12 cellular contexts compared by ENCODE assay signal in genomic region chr5:119016125-119016774, GRCh38. TPM values are rescaled to one million over a fixed set of nuclear protein-coding genes. Genes with fewer than 3 reads are reported as not detected.
DNase-seq lines count a peak whose midpoint lies in the region; ATAC-seq and TF ChIP-seq lines count a peak whose summit lies in the region.
"Had no signal": no experiment of that assay in that cellular context is flagged by ENCODE, and none has a peak within 500 bp of the region (broad histone marks: within the 10 kb centered on the region; RNA-seq: fewer than 3 reads in every experiment).

No MANE protein-coding gene starts in this region.

- H3K4me1 Mint-ChIP-seq in CD14-positive monocyte (peaks cover 33% of the 10 kb centered on the region), IgD-negative memory B cell (peaks cover 33 to 34% (median 33%) of the 10 kb centered on the region in 3 donors), osteocyte (ENCODE audit: unreplicated experiment) (peaks cover 3% of the 10 kb centered on the region)
- H3K4me1 Mint-ChIP-seq in stimulated activated effector memory CD8-positive, alpha-beta T cell treated with anti-CD3 and anti-CD28 coated beads, Interleukin-12 subunit alpha, Interleukin-12 subunit beta, amount 100 ng/mL, for 72 hours = no peaks in the 10 kb centered on the region

- intact Hi-C loops in CD14-positive monocyte (cut with micrococcal nuclease) = loop anchor here in 1 of 2 donors (10.0 kb wide), 1 partner anchor 59 kb away; the partner anchor contains the start of gene DMXL1
- intact Hi-C loops in lower leg skin (cut with DNase I; ENCODE audit: low total_unique reads) = no loop called here

- H3K4me3 ChIP-seq in lower leg skin (ENCODE audit: low read depth, poor library complexity, severe bottlenecking) = no peak overlapping the region
- H3K4me3 ChIP-seq: A549 had no signal

- H3K4me3 Mint-ChIP-seq in CD14-positive monocyte = peak overlapping the region in 1 of 2 donors; percentile 21
- peak overlapping the region in 3 of 4 donors; percentile 21 to 56 (median 47) for H3K4me3 Mint-ChIP-seq in IgD-negative memory B cell
- H3K4me3 Mint-ChIP-seq in stimulated activated effector memory CD8-positive, alpha-beta T cell treated with anti-CD3 and anti-CD28 coated beads, Interleukin-12 subunit alpha, Interleukin-12 subunit beta, amount 100 ng/mL, for 72 hours = no peak overlapping the region
- H3K4me3 Mint-ChIP-seq in osteocyte (ENCODE audit: unreplicated experiment) = no peak overlapping the region
- H3K4me3 Mint-ChIP-seq: stimulated activated naive CD8-positive, alpha-beta T cell treated with anti-CD3 and anti-CD28 coated beads, Interleukin-15, Interleukin-2, amounts not matched to agents 100 ng/mL and 50 ng/mL, for 24 hours had no signal

- whole genome bisulfite sequencing in lower leg skin, 2 donors = 86 to 94% methylated on average over 7 of the region's 7 CpGs

- no peaks in the 10 kb centered on the region for H3K36me3 Mint-ChIP-seq in CD14-positive monocyte
- H3K36me3 Mint-ChIP-seq in IgD-negative memory B cell = no peaks in the 10 kb centered on the region
- no peaks in the 10 kb centered on the region for H3K36me3 Mint-ChIP-seq in stimulated activated effector memory CD8-positive, alpha-beta T cell treated with anti-CD3 and anti-CD28 coated beads, Interleukin-12 subunit alpha, Interleukin-12 subunit beta, amount 100 ng/mL, for 72 hours
- peaks cover 2% of the 10 kb centered on the region for H3K36me3 Mint-ChIP-seq in osteocyte (ENCODE audit: unreplicated experiment)

- peak; percentile 82 for ATAC-seq in GM19351 (IDR thresholded peaks at IDR 0.05; ENCODE audit: unreplicated experiment)
- peak; percentile 77 for ATAC-seq in HG02870 (IDR thresholded peaks at IDR 0.05; ENCODE audit: unreplicated experiment)
- no peak for ATAC-seq in stimulated activated effector memory CD8-positive, alpha-beta T cell treated with anti-CD3 and anti-CD28 coated beads, Interleukin-12 subunit alpha, Interleukin-12 subunit beta, amount 100 ng/mL, for 72 hours
- ATAC-seq: A549 had no signal

- H3K9me3 Mint-ChIP-seq in CD14-positive monocyte (peaks cover 0 to 2% (median 0%) of the 10 kb centered on the region in 7 donors), IgD-negative memory B cell (no peaks in the 10 kb centered on the region), osteocyte (ENCODE audit: unreplicated experiment) (no peaks in the 10 kb centered on the region)
- H3K9me3 Mint-ChIP-seq in stimulated activated effector memory CD8-positive, alpha-beta T cell treated with anti-CD3 and anti-CD28 coated beads, Interleukin-12 subunit alpha, Interleukin-12 subunit beta, amount 100 ng/mL, for 72 hours = no peaks in the 10 kb centered on the region
- H3K9me3 Mint-ChIP-seq: stimulated activated naive CD8-positive, alpha-beta T cell treated with anti-CD3 and anti-CD28 coated beads, Interleukin-15, Interleukin-2, amounts not matched to agents 100 ng/mL and 50 ng/mL, for 24 hours had no signal

- no peaks in the 10 kb centered on the region for H3K27me3 Mint-ChIP-seq in CD14-positive monocyte (ENCODE audit: low read depth in 3 of 3)
- no peaks in the 10 kb centered on the region for H3K27me3 Mint-ChIP-seq in IgD-negative memory B cell
- H3K27me3 Mint-ChIP-seq in osteocyte (ENCODE audit: unreplicated experiment) = no peaks in the 10 kb centered on the region
- H3K27me3 Mint-ChIP-seq: stimulated activated naive CD8-positive, alpha-beta T cell treated with anti-CD3 and anti-CD28 coated beads, Interleukin-15, Interleukin-2, amounts not matched to agents 100 ng/mL and 50 ng/mL, for 24 hours had no signal

- TF ChIP-seq POLR2A in lower leg skin (IDR thresholded peaks at IDR 0.05) = no peak

- TF ChIP-seq CTCF in CD14-positive monocyte (IDR thresholded peaks at IDR 0.05) = no peak
- TF ChIP-seq CTCF in lower leg skin (IDR thresholded peaks at IDR 0.05) = no peak
- TF ChIP-seq CTCF in osteocyte (IDR thresholded peaks at IDR 0.05) = no peak

- DNase-seq in CD14-positive monocyte (ENCODE audit: low spot score) = peak; percentile 51
- DNase-seq in stimulated activated effector memory CD8-positive, alpha-beta T cell treated with anti-CD3 and anti-CD28 coated beads, Interleukin-12 subunit alpha, Interleukin-12 subunit beta, amount 100 ng/mL, for 72 hours (ENCODE audit: low spot score in 2 of 2) = no peak
- DNase-seq in lower leg skin (ENCODE audit: low spot score in 2 of 2) = no peak
- DNase-seq in osteocyte (ENCODE audit: extremely low spot score, unreplicated experiment) = no peak
- DNase-seq in NCI-H2029 (lab: John Stamatoyannopoulos, UW) = no peak
- DNase-seq: IMR-90, NCI-H524 had no signal

- H3K27ac Mint-ChIP-seq in CD14-positive monocyte = peak overlapping the region in 6 of 7 donors; percentile 40 to 86 (median 72)
- peak overlapping the region; percentile 80 to 92 (median 84) for H3K27ac Mint-ChIP-seq in IgD-negative memory B cell
- no peak overlapping the region for H3K27ac Mint-ChIP-seq in stimulated activated effector memory CD8-positive, alpha-beta T cell treated with anti-CD3 and anti-CD28 coated beads, Interleukin-12 subunit alpha, Interleukin-12 subunit beta, amount 100 ng/mL, for 72 hours
- no peak overlapping the region for H3K27ac Mint-ChIP-seq in osteocyte (ENCODE audit: unreplicated experiment)
- H3K27ac Mint-ChIP-seq: stimulated activated naive CD8-positive, alpha-beta T cell treated with anti-CD3 and anti-CD28 coated beads, Interleukin-15, Interleukin-2, amounts not matched to agents 100 ng/mL and 50 ng/mL, for 24 hours had no signal

RNA-seq across cellular contexts. Expression of gene DTWD2, which starts 27.9 kb away (rescaled TPM):
- polyA plus RNA-seq in CD14-positive monocyte (1 to 10 TPM; 2.5 to 2.7 TPM), IgD-negative memory B cell (4.0 TPM)
- total RNA-seq in lower leg skin (10 to 100 TPM in 2 of 4 donors, 1 to 10 TPM in 2; 4.8 to 15.6 (median 9.4) TPM), osteocyte (5.8 and 6.1 TPM in 2 replicates)

RNA-seq across cellular contexts. Expression of gene DMXL1, which starts 54.6 kb away (rescaled TPM):
- 10 to 100 TPM; 15.5 to 19.5 TPM for polyA plus RNA-seq in CD14-positive monocyte
- 41.0 TPM for polyA plus RNA-seq in IgD-negative memory B cell
- total RNA-seq in lower leg skin = 10 to 100 TPM; 34.7 to 52.4 (median 36.6) TPM
- 37.3 and 38.2 TPM in 2 replicates for total RNA-seq in osteocyte

Comparison
In these comparisons a context has a peak if more than half of its experiments do, and no peak if none do; other contexts are left out.
1. H3K27ac Mint-ChIP-seq: peak in CD14-positive monocyte (6 of 7) and IgD-negative memory B cell (3 of 3); none in stimulated activated effector memory CD8-positive, alpha-beta T cell treated with anti-CD3 and anti-CD28 coated beads, Interleukin-12 subunit alpha, Interleukin-12 subunit beta, amount 100 ng/mL, for 72 hours (single experiment) and osteocyte (single experiment).
2. H3K4me3 Mint-ChIP-seq: peak in IgD-negative memory B cell (3 of 4); none in stimulated activated effector memory CD8-positive, alpha-beta T cell treated with anti-CD3 and anti-CD28 coated beads, Interleukin-12 subunit alpha, Interleukin-12 subunit beta, amount 100 ng/mL, for 72 hours (single experiment) and osteocyte (single experiment).